Comparison of ENCODE assay signal across 14 cellular contexts in the genomic region with DNA sequence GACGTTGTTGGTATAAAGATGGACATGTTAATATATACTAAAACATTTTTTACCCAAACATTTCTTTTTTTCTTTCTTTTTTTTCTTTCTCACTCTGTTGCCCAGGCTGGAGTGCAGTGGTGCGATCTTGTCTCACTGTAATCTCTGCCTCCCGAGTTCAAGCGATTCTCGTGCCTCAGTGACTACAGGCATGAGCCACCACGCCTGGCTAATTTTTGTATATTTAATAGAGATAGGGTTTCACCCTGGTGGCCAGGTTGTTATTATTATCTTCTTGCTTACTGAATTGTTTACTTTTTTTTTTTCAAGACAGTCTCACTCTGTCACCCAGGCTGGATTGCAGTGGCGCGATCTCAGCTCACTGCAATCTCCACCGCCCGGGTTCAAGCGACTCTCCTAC.
DNase-seq lines count a peak whose midpoint lies in the region; ATAC-seq and TF ChIP-seq lines count a peak whose summit lies in the region.
"Had no signal": no experiment of that assay in that cellular context is flagged by ENCODE, and none has a peak within 500 bp of the region (broad histone marks: within the 10 kb centered on the region; RNA-seq: fewer than 3 reads in every experiment).

No MANE protein-coding gene starts in this region.

- H3K4me1 ChIP-seq in BLaER1, result peaks cover 5% of the 10 kb centered on the region; the same call in 1 of the 2 replicates
- H3K4me1 ChIP-seq: BE2C, Caco-2, HAP-1 had no signal

- peaks cover 42% of the 10 kb centered on the region for H3K4me1 Mint-ChIP-seq in nephron progenitor cell
- H3K4me1 Mint-ChIP-seq in activated naive CD4-positive, alpha-beta T cell treated with anti-CD3 and anti-CD28 coated beads, Interleukin-2, amount 10 ng/mL, durations not matched to agents 7 days and 5 days, result no peaks in the 10 kb centered on the region
- H3K4me1 Mint-ChIP-seq: CD14-positive monocyte; CD8-positive, alpha-beta memory T cell had no signal

- TF ChIP-seq CTCF in nephron progenitor cell (IDR thresholded peaks at IDR 0.05), result no peak

- no peaks in the 10 kb centered on the region for H3K27me3 ChIP-seq in BLaER1
- H3K27me3 ChIP-seq: BE2C had no signal

- H3K27ac ChIP-seq in BLaER1 (no peak overlapping the region), epithelial cell of prostate (peak overlapping the region; percentile 64)

- H3K36me3 ChIP-seq in BLaER1, result no peaks in the 10 kb centered on the region
- H3K36me3 ChIP-seq: BE2C, HAP-1 had no signal

- H3K9me3 ChIP-seq in BLaER1, result no peaks in the 10 kb centered on the region
- H3K9me3 ChIP-seq: BE2C, Caco-2, HAP-1 had no signal

- intact Hi-C loops in head of caudate nucleus (cut with DNase I), result no loop called here

- H3K36me3 Mint-ChIP-seq in nephron progenitor cell (ENCODE audit: low read depth), result no peaks in the 10 kb centered on the region
- no peaks in the 10 kb centered on the region for H3K36me3 Mint-ChIP-seq in activated naive CD4-positive, alpha-beta T cell treated with anti-CD3 and anti-CD28 coated beads, Interleukin-2, amount 10 ng/mL, durations not matched to agents 7 days and 5 days
- H3K36me3 Mint-ChIP-seq: CD14-positive monocyte; CD8-positive, alpha-beta memory T cell had no signal

- H3K9ac ChIP-seq in BLaER1, result no peak overlapping the region

- H3K9me3 Mint-ChIP-seq in nephron progenitor cell, result peaks cover 4% of the 10 kb centered on the region
- no peaks in the 10 kb centered on the region for H3K9me3 Mint-ChIP-seq in activated naive CD4-positive, alpha-beta T cell treated with anti-CD3 and anti-CD28 coated beads, Interleukin-2, amount 10 ng/mL, durations not matched to agents 7 days and 5 days
- H3K9me3 Mint-ChIP-seq: CD8-positive, alpha-beta memory T cell had no signal

- no peaks in the 10 kb centered on the region for H4K20me1 ChIP-seq in BLaER1

- CTCF ChIA-PET in activated naive CD4-positive, alpha-beta T cell treated with anti-CD3 and anti-CD28 coated beads, Interleukin-2, amount 10 ng/mL, durations not matched to agents 7 days and 5 days (lab: Charles Lee), result no interaction called here

- H3K4me3 ChIP-seq in BLaER1, result no peak overlapping the region
- H3K4me3 ChIP-seq: HAP-1 had no signal

- H3K4me2 ChIP-seq in BLaER1, result 0 out of 2 replicates have a peak overlapping the region, but pooled peaks have one; percentile 2

- peak; percentile 48 for ATAC-seq in HG03175 (IDR thresholded peaks at IDR 0.05; ENCODE audit: unreplicated experiment)

- no peak overlapping the region for H3K27ac Mint-ChIP-seq in nephron progenitor cell
- no peak overlapping the region for H3K27ac Mint-ChIP-seq in activated naive CD4-positive, alpha-beta T cell treated with anti-CD3 and anti-CD28 coated beads, Interleukin-2, amount 10 ng/mL, durations not matched to agents 7 days and 5 days
- H3K27ac Mint-ChIP-seq: CD14-positive monocyte; CD8-positive, alpha-beta memory T cell had no signal

- no peak overlapping the region for H3K4me3 Mint-ChIP-seq in nephron progenitor cell
- no peak overlapping the region for H3K4me3 Mint-ChIP-seq in activated naive CD4-positive, alpha-beta T cell treated with anti-CD3 and anti-CD28 coated beads, Interleukin-2, amount 10 ng/mL, durations not matched to agents 7 days and 5 days
- H3K4me3 Mint-ChIP-seq: CD14-positive monocyte; CD8-positive, alpha-beta memory T cell had no signal

- no peaks in the 10 kb centered on the region for H3K27me3 Mint-ChIP-seq in nephron progenitor cell (ENCODE audit: low read depth, poor library complexity)
- H3K27me3 Mint-ChIP-seq in activated naive CD4-positive, alpha-beta T cell treated with anti-CD3 and anti-CD28 coated beads, Interleukin-2, amount 10 ng/mL, durations not matched to agents 7 days and 5 days, result peaks cover 36% of the 10 kb centered on the region

- DNase-seq in epithelial cell of prostate (ENCODE audit: low read depth, low spot score) (no peak), nephron progenitor cell (peak; percentile 12), islet precursor cell (no peak), head of caudate nucleus (no peak)
- no peak for DNase-seq in activated naive CD4-positive, alpha-beta T cell treated with anti-CD3 and anti-CD28 coated beads, Interleukin-2, amount 10 ng/mL, durations not matched to agents 7 days and 5 days
- DNase-seq: BE2C; Caco-2; CD8-positive, alpha-beta memory T cell; DMS53; GF-D8 had no signal
